16 cellular contexts compared by ENCODE assay signal in genomic region chr11:3171931-3172560, GRCh38. TPM values are rescaled to one million over a fixed set of nuclear protein-coding genes. Genes with fewer than 3 reads are reported as not detected.
"Had no signal": no experiment of that assay in that cellular context is flagged by ENCODE, and none has a peak within 500 bp of the region (broad histone marks: within the 10 kb centered on the region; RNA-seq: fewer than 3 reads in every experiment).

No MANE protein-coding gene starts in this region.

- H3K27ac Mint-ChIP-seq: activated T-helper 1 cell treated with anti-CD3 and anti-CD28 coated beads, Interleukin-12 subunit alpha, Interleukin-12 subunit beta, Interleukin-2, Interleukin-4 antibody, amounts not matched to agents 30 ng/mL and 10 ng/mL and 1 ng/mL, durations not matched to agents 14 hours and 24 hours and 36 hours; naive B cell had no signal

- DNase-seq: activated CD4-positive, alpha-beta T cell treated with anti-CD3 and anti-CD28 coated beads, Interleukin-2, amount 50 U/mL, for 4 hours; activated gamma-delta T cell treated with Interleukin-2 at 50 U/mL for 16 hours; activated T-cell treated with anti-CD3 and anti-CD28 coated beads for 4 hours; mesenchymal stem cell; mucosa of descending colon; naive B cell; sigmoid colon; stimulated activated CD8-positive, alpha-beta memory T cell treated with anti-CD3 and anti-CD28 coated beads, Interleukin-4, amount 100 ng/mL, for 48 hours; stimulated activated naive CD4-positive, alpha-beta T cell; thyroid gland had no signal

- ATAC-seq: mucosa of descending colon had no signal

RNA-seq across cellular contexts. Expression of gene MRGPRG, which starts 46.6 kb away (rescaled TPM):
- total RNA-seq: activated T-helper 1 cell treated with anti-CD3 and anti-CD28 coated beads, Interleukin-12 subunit alpha, Interleukin-12 subunit beta, Interleukin-2, Interleukin-4 antibody, amounts not matched to agents 30 ng/mL and 10 ng/mL and 1 ng/mL, durations not matched to agents 14 hours and 24 hours and 36 hours; ascending aorta; frontal cortex; kidney epithelial cell; liver; mucosa of descending colon; sigmoid colon; T-helper 2 cell treated with Interferon-gamma antibody and Interleukin-4, amounts not matched to agents 100 ng/mL and 5 ng/mL, for 36 hours; thyroid gland had no signal
